ENCODE assay signal across 20 cellular contexts in the genomic region with DNA sequence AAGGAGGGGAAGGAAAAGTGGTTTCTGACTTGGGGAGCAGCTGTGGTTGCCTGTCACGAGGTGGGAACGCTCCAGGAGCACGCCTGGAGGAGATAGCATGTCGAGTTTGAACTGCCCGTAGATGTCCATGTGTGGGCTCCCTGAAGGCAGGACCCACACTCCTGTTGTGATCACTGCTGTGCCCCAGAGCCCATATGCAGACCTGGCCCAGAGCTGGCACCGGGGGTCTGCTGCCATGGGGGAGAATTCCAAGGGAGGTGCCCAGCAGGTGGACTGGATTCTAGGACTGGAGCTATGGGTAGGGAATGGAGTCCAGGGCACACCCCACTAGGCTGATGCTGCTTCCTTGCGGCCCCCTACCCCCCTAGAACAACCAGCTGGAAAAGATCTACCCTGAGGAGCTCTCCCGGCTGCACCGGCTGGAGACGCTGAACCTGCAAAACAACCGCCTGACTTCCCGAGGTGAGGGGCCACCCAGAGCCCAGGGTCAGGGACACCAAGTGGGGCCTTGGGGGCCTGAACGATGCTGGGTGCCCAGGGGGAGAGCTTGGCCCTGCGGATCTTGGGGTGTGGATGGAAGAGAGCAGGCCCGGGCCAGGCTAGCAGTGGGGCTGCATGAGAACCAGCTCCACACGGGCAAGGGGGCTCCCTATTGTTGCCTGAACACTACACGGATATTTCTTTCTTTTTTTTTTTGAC. TPM values are rescaled to one million over a fixed set of nuclear protein-coding genes. Genes with fewer than 3 reads are reported as not detected.
DNase-seq lines count a peak whose midpoint lies in the region; ATAC-seq and TF ChIP-seq lines count a peak whose summit lies in the region.
"Had no signal": no experiment of that assay in that cellular context is flagged by ENCODE, and none has a peak within 500 bp of the region (broad histone marks: within the 10 kb centered on the region; RNA-seq: fewer than 3 reads in every experiment).

No MANE protein-coding gene starts in this region.

- peaks cover 2% of the 10 kb centered on the region for H3K36me3 Mint-ChIP-seq in chondrocyte (ENCODE audit: low read depth)
- H3K36me3 Mint-ChIP-seq: CD8-positive, alpha-beta memory T cell; neural progenitor cell had no signal

- no peaks in the 10 kb centered on the region for H3K27me3 Mint-ChIP-seq in chondrocyte (ENCODE audit: low read depth)

- H3K27ac Mint-ChIP-seq in chondrocyte (ENCODE audit: unreplicated experiment): no peak overlapping the region
- H3K27ac Mint-ChIP-seq: activated CD8-positive, alpha-beta T cell treated with anti-CD3 and anti-CD28 coated beads, Interleukin-2, amount 10 ng/mL, durations not matched to agents 7 days and 5 days; neural progenitor cell had no signal

- no peak for TF ChIP-seq POLR2A in sigmoid colon (IDR thresholded peaks at IDR 0.05)

- no peaks in the 10 kb centered on the region for H3K27me3 ChIP-seq in left lung
- no peaks in the 10 kb centered on the region for H3K27me3 ChIP-seq in sigmoid colon
- H3K27me3 ChIP-seq: heart right ventricle, neural progenitor cell had no signal

- no peak overlapping the region for H3K4me3 ChIP-seq in left lung
- H3K4me3 ChIP-seq in sigmoid colon: no peak overlapping the region
- H3K4me3 ChIP-seq: heart right ventricle, neural progenitor cell had no signal

- H3K9me3 ChIP-seq in left lung: no peaks in the 10 kb centered on the region
- no peaks in the 10 kb centered on the region for H3K9me3 ChIP-seq in sigmoid colon
- H3K9me3 ChIP-seq: heart right ventricle had no signal

- WGBS in sigmoid colon, 2 donors: 88 to 90% methylated on average over 17 of the region's 17 CpGs

- no peak overlapping the region for H3K27ac ChIP-seq in left lung
- H3K27ac ChIP-seq in sigmoid colon: no peak overlapping the region
- H3K27ac ChIP-seq: heart right ventricle, neural progenitor cell had no signal

- no peaks in the 10 kb centered on the region for H3K9me3 Mint-ChIP-seq in chondrocyte (ENCODE audit: low read depth)

- no peaks in the 10 kb centered on the region for H3K4me1 ChIP-seq in left lung
- peaks cover 0 to 12% (median 3%) of the 10 kb centered on the region in 4 donors for H3K4me1 ChIP-seq in sigmoid colon

- no peak overlapping the region for H3K4me3 Mint-ChIP-seq in chondrocyte (ENCODE audit: unreplicated experiment)
- H3K4me3 Mint-ChIP-seq: activated CD8-positive, alpha-beta T cell treated with anti-CD3 and anti-CD28 coated beads, Interleukin-2, amount 10 ng/mL, durations not matched to agents 7 days and 5 days; CD8-positive, alpha-beta memory T cell; neural progenitor cell had no signal

- no peak for ATAC-seq in activated CD4-positive, CD25-positive, alpha-beta regulatory T cell treated with anti-CD3 and anti-CD28 coated beads, Interleukin-2, amount 50 U/mL, for 24 hours
- ATAC-seq in left lung (no peak), GM18873 (IDR thresholded peaks at IDR 0.05; ENCODE audit: low FRiP score, unreplicated experiment) (no peak)
- ATAC-seq: activated CD8-positive, alpha-beta T cell treated with anti-CD3 and anti-CD28 coated beads, Interleukin-2, amount 10 ng/mL, durations not matched to agents 7 days and 5 days; heart right ventricle had no signal

- H3K4me1 Mint-ChIP-seq in chondrocyte (ENCODE audit: low read depth): no peaks in the 10 kb centered on the region

- intact Hi-C loops in left lung (cut with DNase I): no loop called here
- intact Hi-C loops in sigmoid colon (cut with DNase I): no loop called here

- peak; percentile 17 for DNase-seq in activated CD4-positive, CD25-positive, alpha-beta regulatory T cell treated with anti-CD3 and anti-CD28 coated beads, Interleukin-2, amount 50 U/mL, for 72 hours
- peak; percentile 61 for DNase-seq in chondrocyte (ENCODE audit: low spot score)
- peak; percentile 17 to 53 for DNase-seq in left lung
- peak; percentile 60 for DNase-seq in sigmoid colon
- no peak for DNase-seq in activated CD4-positive, alpha-beta T cell treated with anti-CD3 and anti-CD28 coated beads, Interleukin-2, amount 50 U/mL, for 48 hours
- DNase-seq in dermis blood vessel endothelial cell: no peak
- DNase-seq: 8988T; activated CD4-positive, CD25-positive, alpha-beta regulatory T cell; activated CD8-positive, alpha-beta T cell treated with anti-CD3 and anti-CD28 coated beads, Interleukin-2, amount 10 ng/mL, durations not matched to agents 7 days and 5 days; CD8-positive, alpha-beta memory T cell; GF-D8; Kasumi-1; NCI-H187 treated with DMSO at 0.1 percent for 48 hours; NCI-H2227 treated with DMSO at 0.1 percent for 48 hours; retina; trophoblast cell had no signal

- TF ChIP-seq CTCF in chondrocyte (IDR thresholded peaks at IDR 0.05) (no peak), left lung (IDR thresholded peaks at IDR 0.05) (no peak), sigmoid colon (IDR thresholded peaks at IDR 0.05) (no peak)

- no peaks in the 10 kb centered on the region for H3K36me3 ChIP-seq in left lung
- peaks cover 0 to 24% (median 8%) of the 10 kb centered on the region in 4 donors for H3K36me3 ChIP-seq in sigmoid colon
- H3K36me3 ChIP-seq: neural progenitor cell had no signal

- TF ChIP-seq EP300 in sigmoid colon (IDR thresholded peaks at IDR 0.05): no peak

RNA-seq across cellular contexts. Expression of gene PODN, which starts 9.3 kb away (rescaled TPM):
- total RNA-seq in chondrocyte: 4.1 to 9.3 TPM (median 9.2 TPM) in 3 replicates
- 10 to 100 TPM; 48.7 to 48.8 TPM for total RNA-seq in left lung
- total RNA-seq in sigmoid colon: 100 to 1,000 TPM in 1 of 4 donors, 10 to 100 TPM in 3; 67.6 to 200 (median 88.6) TPM
- 10 to 100 TPM in 2 of 3 donors, 1 to 10 TPM in 1; 1.6 to 16.2 (median 13.8) TPM for polyA plus RNA-seq in sigmoid colon
- total RNA-seq in dermis blood vessel endothelial cell: not detected in 2 replicates
- total RNA-seq: activated CD8-positive, alpha-beta T cell treated with anti-CD3 and anti-CD28 coated beads, Interleukin-2, amount 10 ng/mL, durations not matched to agents 7 days and 5 days; CD8-positive, alpha-beta memory T cell had no signal

Comparison
In these comparisons a context has a peak if more than half of its experiments do, and no peak if none do; other contexts are left out.
1. DNase-seq: peak in activated CD4-positive, CD25-positive, alpha-beta regulatory T cell treated with anti-CD3 and anti-CD28 coated beads, Interleukin-2, amount 50 U/mL, for 72 hours (single experiment), chondrocyte (single experiment), left lung (2 of 2) and sigmoid colon (single experiment); none in activated CD4-positive, alpha-beta T cell treated with anti-CD3 and anti-CD28 coated beads, Interleukin-2, amount 50 U/mL, for 48 hours (0 of 2) and dermis blood vessel endothelial cell (single experiment).